ENCODE assay signal across 8 cellular contexts in the genomic region with DNA sequence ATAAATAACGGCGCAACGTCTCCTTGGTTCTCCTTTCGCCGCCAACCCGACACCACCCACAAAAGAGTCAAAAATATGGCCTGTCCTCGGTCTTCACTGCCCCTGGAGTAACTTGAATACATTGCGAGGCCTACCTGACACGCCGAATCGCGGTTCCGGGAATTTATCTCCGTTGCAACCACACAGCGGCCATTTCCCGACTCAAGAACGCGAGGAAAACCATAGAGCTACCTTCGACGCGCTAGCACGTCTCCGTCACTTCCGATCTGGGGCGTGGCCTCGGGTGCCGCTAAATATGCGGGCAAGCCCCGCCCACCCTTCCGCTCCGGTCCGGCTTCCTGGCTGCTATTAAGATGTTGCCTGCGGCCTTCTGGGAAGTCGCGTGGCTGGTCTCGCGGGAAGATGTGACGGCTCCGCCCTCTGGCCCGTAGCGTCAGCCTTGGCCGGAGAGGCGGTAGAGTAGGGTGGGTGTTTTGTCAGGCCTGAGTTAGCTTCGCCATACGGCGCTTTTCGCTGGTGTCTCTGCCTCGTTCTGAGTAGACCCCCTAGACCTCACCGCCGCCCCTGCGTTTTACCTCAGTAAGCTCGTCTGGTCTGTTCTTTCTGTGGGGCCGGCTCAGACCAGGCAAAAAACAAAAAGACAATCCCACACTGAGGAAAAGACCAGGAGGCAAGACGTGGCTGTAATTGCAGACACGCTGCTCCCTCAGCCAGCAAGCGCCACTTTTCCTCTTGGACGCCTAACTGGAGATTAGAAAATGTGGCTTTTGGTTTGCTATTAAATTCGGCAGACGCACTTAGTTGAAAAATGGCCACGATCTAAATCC. TPM values are rescaled to one million over a fixed set of nuclear protein-coding genes. Genes with fewer than 3 reads are reported as not detected.
A peak's percentile ranks its signal among the peaks of the same experiment; 100 is the strongest.
DNase-seq lines count a peak whose midpoint lies in the region; ATAC-seq, FAIRE-seq and TF ChIP-seq lines count a peak whose summit lies in the region.

BCLAF1 (minus strand) TSS at position 268 of the 827 bp plus-strand sequence. CDS start 9,980 bp downstream, outside the sequence.

- peak within 1 kb of the TSS; percentile 100 for H3K4me3 ChIP-seq in BE2C (ENCODE audit: low read depth, low read length)

- DNase-seq in BE2C (peak; percentile 99), GM19240 (ENCODE audit: insufficient read length, low spot score) (peak; percentile 69), NCI-H526 (lab: John Stamatoyannopoulos, UW) (peak; percentile 97 to 99), kidney glomerular epithelial cell (lab: John Stamatoyannopoulos, UW) (peak; percentile 99)
- peak; percentile 99 for DNase-seq in activated CD4-positive, alpha-beta T cell treated with anti-CD3 and anti-CD28 coated beads for 48 hours
- DNase-seq in stimulated activated CD4-positive, alpha-beta T cell treated with anti-CD3 and anti-CD28 coated beads, Interleukin-1b, Interleukin-23, amount 100 ng/mL, for 1 hour (ENCODE audit: low read depth in 2 of 2) = peak; percentile 98 to 99

- no peaks in the 10 kb centered on the region for H3K27me3 ChIP-seq in BE2C

- FAIRE-seq in colon (lab: Jason Lieb, UNC) = peak; percentile 49

- ATAC-seq in HG03460 (IDR thresholded peaks at IDR 0.05; ENCODE audit: unreplicated experiment) = peak; percentile 90

- peaks cover under 1% of the 10 kb centered on the region for H3K4me1 ChIP-seq in BE2C

- peaks cover 25% of the 10 kb centered on the region for H3K36me3 ChIP-seq in BE2C

- no peaks in the 10 kb centered on the region for H3K9me3 ChIP-seq in BE2C

- no peak for TF ChIP-seq CTCF in BE2C (IDR thresholded peaks at IDR 0.05; ENCODE audit: low read depth, low read length)

RNA-seq across cellular contexts. Expression of gene BCLAF1, which starts in this region (rescaled TPM):
- polyA plus RNA-seq in BE2C (2012; ENCODE audit: insufficient read depth, insufficient read length, low read depth) = 87.7 TPM

Comparison
In these comparisons a context has a peak if more than half of its experiments do, and no peak if none do; other contexts are left out.
1. Peak in every context shown above with its lines: DNase-seq, ATAC-seq and H3K4me3 ChIP-seq.